Comparison of ENCODE assay signal across 24 cellular contexts in genomic region chr1:64251971-64252370, GRCh38. TPM values are rescaled to one million over a fixed set of nuclear protein-coding genes. Genes with fewer than 3 reads are reported as not detected.
DNase-seq lines count a peak whose midpoint lies in the region; ATAC-seq, FAIRE-seq and TF ChIP-seq lines count a peak whose summit lies in the region.
"Had no signal": no experiment of that assay in that cellular context is flagged by ENCODE, and none has a peak within 500 bp of the region (broad histone marks: within the 10 kb centered on the region; RNA-seq: fewer than 3 reads in every experiment).

No MANE protein-coding gene starts in this region.

- peaks cover 30% of the 10 kb centered on the region for H3K9me3 Mint-ChIP-seq in progenitor cell of endocrine pancreas (ENCODE audit: low read depth)
- H3K9me3 Mint-ChIP-seq in stimulated activated naive CD8-positive, alpha-beta T cell treated with anti-CD3 and anti-CD28 coated beads, Interleukin-15, amount 100 ng/mL, for 72 hours, result peaks cover 0 to 6% of the 10 kb centered on the region in 2 donors

- WGBS in H1 (ENCODE audit: extremely low coverage in 1 of 2, insufficient coverage in 1 of 2, insufficient read length in 1 of 2, insufficient replicate concordance in 2 of 2, low coverage in 1 of 2, low lambda C conversion rate in 2 of 2, missing lambda C conversion rate in 1 of 2), 2 experiments, result 79% methylated on average over 3 of the region's 3 CpGs; no CpG with 5 or more reads in 1 of the 2 experiments

- H3K4me1 Mint-ChIP-seq in progenitor cell of endocrine pancreas (ENCODE audit: low read depth), result peaks cover 2% of the 10 kb centered on the region
- no peaks in the 10 kb centered on the region for H3K4me1 Mint-ChIP-seq in stimulated activated naive CD8-positive, alpha-beta T cell treated with anti-CD3 and anti-CD28 coated beads, Interleukin-15, amount 100 ng/mL, for 72 hours
- H3K4me1 Mint-ChIP-seq: neural crest cell had no signal

- H2BK20ac ChIP-seq in H1 (ENCODE audit: low read length), result no peak overlapping the region

- H3K4me1 ChIP-seq in OCI-LY1 (ENCODE audit: insufficient read depth, low read length, severe bottlenecking) (no peaks in the 10 kb centered on the region), H1 (replicated peaks in 1 of 4; ENCODE audit: control insufficient read depth in 3 of 4, insufficient read depth in 4 of 4, low read length in 3 of 4) (no peaks in the 10 kb centered on the region; a peak in 1 of 7 replicates)
- H3K4me1 ChIP-seq: esophagus muscularis mucosa, heart right ventricle, tibial nerve had no signal

- no peak overlapping the region for H4K91ac ChIP-seq in H1 (replicated peaks; ENCODE audit: insufficient read length, low read length)

- H3K27me3 ChIP-seq in OCI-LY1 (ENCODE audit: insufficient read depth, low read length), result no peaks in the 10 kb centered on the region
- no peaks in the 10 kb centered on the region for H3K27me3 ChIP-seq in H1 (replicated peaks in 1 of 4; ENCODE audit: control insufficient read depth in 3 of 4, extremely low read depth in 1 of 4, insufficient read depth in 3 of 4, low read length in 3 of 4)
- H3K27me3 ChIP-seq: heart right ventricle, tibial nerve had no signal

- no peak overlapping the region for H3K27ac Mint-ChIP-seq in progenitor cell of endocrine pancreas
- no peak overlapping the region for H3K27ac Mint-ChIP-seq in stimulated activated naive CD8-positive, alpha-beta T cell treated with anti-CD3 and anti-CD28 coated beads, Interleukin-15, amount 100 ng/mL, for 72 hours
- H3K27ac Mint-ChIP-seq: brain, mesothelial cell of epicardium had no signal

- peak; percentile 15 to 50; a peak in 3 of 4 replicates for TF ChIP-seq RAD21 in H1 (IDR thresholded peaks at IDR 0.05 in 1 of 2, conservative IDR thresholded peaks at IDR 0.05 in 1 of 2; ENCODE audit: low read depth in 2 of 2, low read length in 2 of 2)

- H3K4me2 ChIP-seq in OCI-LY1 (ENCODE audit: low read length) (no peak overlapping the region), H1 (ENCODE audit: insufficient read depth in 1 of 2, low read depth in 2 of 2, low read length in 2 of 2) (no peak overlapping the region)

- TF ChIP-seq CTCF in OCI-LY1 (IDR thresholded peaks at IDR 0.05; ENCODE audit: low read length) (peak; percentile 16; the same call in 1 of the 2 replicates), H1 (IDR thresholded peaks at IDR 0.05; ENCODE audit: control extremely low read depth in 1 of 3, insufficient read depth in 1 of 3, low read depth in 1 of 3, low read length in 3 of 3) (peak in 2 of 3 experiments; percentile 31 to 38; a peak in 3 of 4 replicates), progenitor cell of endocrine pancreas (IDR thresholded peaks at IDR 0.05; ENCODE audit: unreplicated experiment) (peak; percentile 19)

- H2AFZ ChIP-seq in OCI-LY1 (ENCODE audit: low read length), result no peak overlapping the region
- no peak overlapping the region for H2AFZ ChIP-seq in H1 (ENCODE audit: low read length)

- H3K23me2 ChIP-seq in H1 (ENCODE audit: low read depth, low read length), result no peaks in the 10 kb centered on the region

- H2BK120ac ChIP-seq in H1 (replicated peaks; ENCODE audit: low read depth, low read length), result no peak overlapping the region

- no peak for ATAC-seq in stimulated activated naive CD8-positive, alpha-beta T cell treated with anti-CD3 and anti-CD28 coated beads, Interleukin-15, amount 100 ng/mL, for 72 hours

- no peak overlapping the region for H3K4me3 ChIP-seq in OCI-LY1 (ENCODE audit: low read depth, low read length, poor library complexity, severe bottlenecking)
- H3K4me3 ChIP-seq in H1 (ENCODE audit: extremely low read depth in 1 of 4, insufficient read depth in 2 of 4, low read depth in 3 of 4, low read length in 4 of 4), result no peak overlapping the region
- H3K4me3 ChIP-seq: esophagus muscularis mucosa, heart right ventricle, tibial nerve had no signal

- H3K14ac ChIP-seq in H1 (ENCODE audit: insufficient read length), result no peak overlapping the region

- H3K18ac ChIP-seq in H1 (ENCODE audit: extremely low read depth, low read length), result no peak overlapping the region

- H3K27ac ChIP-seq in OCI-LY1 (ENCODE audit: low read depth, low read length, poor library complexity, severe bottlenecking), result no peak overlapping the region
- H3K27ac ChIP-seq in H1 (ENCODE audit: low read depth, low read length), result no peak overlapping the region
- H3K27ac ChIP-seq: esophagus muscularis mucosa, heart right ventricle, tibial nerve had no signal

- H3K79me2 ChIP-seq in OCI-LY1 (ENCODE audit: insufficient read depth, low read length) (no peaks in the 10 kb centered on the region), H1 (ENCODE audit: control insufficient read depth in 1 of 2, insufficient read depth in 2 of 2, low read length in 2 of 2) (no peaks in the 10 kb centered on the region)

- no peaks in the 10 kb centered on the region for H3K9me2 ChIP-seq in OCI-LY1 (ENCODE audit: low read depth, low read length)

- peaks cover 3% of the 10 kb centered on the region for H3K27me3 Mint-ChIP-seq in progenitor cell of endocrine pancreas
- H3K27me3 Mint-ChIP-seq in stimulated activated naive CD8-positive, alpha-beta T cell treated with anti-CD3 and anti-CD28 coated beads, Interleukin-15, amount 100 ng/mL, for 72 hours, result peaks cover 61% of the 10 kb centered on the region

- H3K36me3 Mint-ChIP-seq in progenitor cell of endocrine pancreas (ENCODE audit: insufficient read depth), result no peaks in the 10 kb centered on the region
- H3K36me3 Mint-ChIP-seq: brain had no signal

- no peak overlapping the region for H4K5ac ChIP-seq in H1 (ENCODE audit: insufficient read length, low read depth, low read length)

- no peak overlapping the region for H2BK5ac ChIP-seq in H1 (ENCODE audit: low read depth, low read length)

- CTCF ChIA-PET in H1 (lab: Charles Lee; ENCODE audit: partially characterized antibody), result interaction anchor here (0.5 to 1.6 kb wide), 12 partner anchors 10 to 628 kb away, joined by 3 to 7 read pairs (median 3); no protein-coding TSS in a partner anchor

- H3K23ac ChIP-seq in H1 (ENCODE audit: insufficient read length), result no peak overlapping the region

- H3K4me3 Mint-ChIP-seq in progenitor cell of endocrine pancreas (ENCODE audit: low read depth), result no peak overlapping the region
- no peak overlapping the region for H3K4me3 Mint-ChIP-seq in stimulated activated naive CD8-positive, alpha-beta T cell treated with anti-CD3 and anti-CD28 coated beads, Interleukin-15, amount 100 ng/mL, for 72 hours
- H3K4me3 Mint-ChIP-seq: brain, mesothelial cell of epicardium, neural crest cell had no signal

- H2BK15ac ChIP-seq in H1 (ENCODE audit: low read length), result no peak overlapping the region

- peak; percentile 27 for DNase-seq in DMS53 (lab: John Stamatoyannopoulos, UW)
- DNase-seq in DMS53 treated with DMSO at 0.1 percent for 48 hours (lab: John Stamatoyannopoulos, UW; ENCODE audit: unreplicated experiment), result no peak
- no peak for DNase-seq in H1 (ENCODE audit: low read depth in 1 of 2, low spot score in 2 of 2)
- DNase-seq in progenitor cell of endocrine pancreas (ENCODE audit: low spot score, unreplicated experiment), result no peak
- no peak for DNase-seq in H4 (ENCODE audit: low spot score)
- no peak for DNase-seq in stimulated activated naive CD8-positive, alpha-beta T cell treated with anti-CD3 and anti-CD28 coated beads, Interleukin-15, amount 100 ng/mL, for 72 hours
- DNase-seq in NCI-H1105 treated with DMSO at 0.1 percent for 48 hours (lab: John Stamatoyannopoulos, UW), result no peak
- DNase-seq: activated CD4-positive, alpha-beta T cell treated with anti-CD3 and anti-CD28 coated beads, Interleukin-2, amount 50 U/mL, for 4 hours; activated naive CD4-positive, alpha-beta T cell treated with anti-CD3 and anti-CD28 coated beads, Interleukin-2, amount 50 U/mL, for 16 hours; activated T-cell treated with anti-CD3 and anti-CD28 coated beads, Interleukin-2, amount 50 U/mL, for 1 hour; DMS79; heart right ventricle; NCI-H2029; NCI-H526; stimulated activated naive CD4-positive, alpha-beta T cell had no signal

- H3K9me3 ChIP-seq in OCI-LY1 (ENCODE audit: low read length) (no peaks in the 10 kb centered on the region), H1 (ENCODE audit: insufficient read depth in 2 of 2, low read depth in 1 of 2, low read length in 1 of 2) (no peaks in the 10 kb centered on the region)

- H3K36me3 ChIP-seq in OCI-LY1 (ENCODE audit: insufficient read depth, low read length), result no peaks in the 10 kb centered on the region
- H3K36me3 ChIP-seq in H1 (ENCODE audit: control insufficient read depth in 2 of 4, insufficient read depth in 4 of 4, low read length in 3 of 4), result no peaks in the 10 kb centered on the region
- H3K36me3 ChIP-seq: esophagus muscularis mucosa, heart right ventricle, tibial nerve had no signal

- no peak overlapping the region for H4K8ac ChIP-seq in H1 (ENCODE audit: extremely low read depth, insufficient read depth, low read length)

- H4K20me1 ChIP-seq in OCI-LY1 (ENCODE audit: insufficient read depth, low read length) (no peaks in the 10 kb centered on the region), H1 (replicated peaks in 1 of 2; ENCODE audit: control insufficient read depth in 1 of 2, insufficient read depth in 2 of 2, low read length in 2 of 2) (no peaks in the 10 kb centered on the region)

- no peak overlapping the region for H3K56ac ChIP-seq in H1 (replicated peaks; ENCODE audit: insufficient read length, low read depth, low read length)

- H3F3A ChIP-seq in OCI-LY1 (ENCODE audit: insufficient read depth, low read length), result no peaks in the 10 kb centered on the region

- H3K79me1 ChIP-seq in H1 (ENCODE audit: low read depth, low read length), result no peaks in the 10 kb centered on the region

- FAIRE-seq in H1 (lab: Jason Lieb, UNC), result no peak
- FAIRE-seq: A204.1, TTC549 had no signal

- H3K9ac ChIP-seq in OCI-LY1 (ENCODE audit: low read length) (no peak overlapping the region), H1 (replicated peaks in 1 of 4; ENCODE audit: extremely low read depth in 1 of 4, low read depth in 3 of 4, low read length in 3 of 4) (no peak overlapping the region)

- H3K4ac ChIP-seq in H1 (replicated peaks; ENCODE audit: insufficient read length, low read depth, low read length), result no peak overlapping the region

- H2AK5ac ChIP-seq in H1 (ENCODE audit: low read depth, low read length), result no peak overlapping the region

- TF ChIP-seq POLR2A in H1 (IDR thresholded peaks at IDR 0.05; ENCODE audit: control extremely low read depth in 1 of 2, low read depth in 2 of 2, low read length in 2 of 2), result no peak

- H2BK12ac ChIP-seq in H1 (ENCODE audit: low read depth, low read length), result no peak overlapping the region

- POLR2A ChIA-PET in H1 (lab: Charles Lee; ENCODE audit: partially characterized antibody), result no interaction called here

- TF ChIP-seq EP300 in H1 (IDR thresholded peaks at IDR 0.05; ENCODE audit: borderline replicate concordance in 1 of 2, low read depth in 2 of 2, low read length in 2 of 2), result no peak

RNA-seq across cellular contexts. Expression of gene UBE2U, which starts 48.5 kb away (rescaled TPM):
- not detected in 2 replicates for total RNA-seq in H1 (2021; fragmentation: NEBNext Ultra II Directional; extraction: Animal tissue kit (Norgen Biotek cat#: 25700))
- polyA plus RNA-seq in H1 (2011; rRNA removed), result not detected in 2 replicates
- polyA plus RNA-seq in H1 (2011; cell fraction: cytosol; rRNA removed), result not detected
- not detected for polyA plus RNA-seq in H1 (2011; cell fraction: nucleus; rRNA removed)
- not detected in 4 replicates for polyA plus RNA-seq in H1 (2012, experiment 1 of 2)
- not detected for polyA plus RNA-seq in H1 (2012, experiment 2 of 2)
- polyA plus RNA-seq in H1 (2013, experiment 1 of 2), result not detected
- not detected for polyA plus RNA-seq in H1 (2013, experiment 2 of 2)
- not detected in 2 replicates for polyA minus RNA-seq in H1 (2011; rRNA and poly(A)+ RNA removed)
- polyA minus RNA-seq in H1 (2011; cell fraction: cytosol; rRNA and poly(A)+ RNA removed), result not detected
- not detected for polyA minus RNA-seq in H1 (2011; cell fraction: nucleus; rRNA and poly(A)+ RNA removed)
- total RNA-seq in progenitor cell of endocrine pancreas, result not detected in 2 replicates
- 0.17 TPM in 1 of 2 replicates, not detected in the other for total RNA-seq in H4 (2014; rRNA removed; shearing (Covaris generic))
- total RNA-seq: esophagus muscularis mucosa, kidney epithelial cell, mesothelial cell of epicardium, neural crest cell, tibial nerve had no signal
- polyA plus RNA-seq: heart right ventricle had no signal
